ENCODE assay signal across 2 cellular contexts in the genomic region with DNA sequence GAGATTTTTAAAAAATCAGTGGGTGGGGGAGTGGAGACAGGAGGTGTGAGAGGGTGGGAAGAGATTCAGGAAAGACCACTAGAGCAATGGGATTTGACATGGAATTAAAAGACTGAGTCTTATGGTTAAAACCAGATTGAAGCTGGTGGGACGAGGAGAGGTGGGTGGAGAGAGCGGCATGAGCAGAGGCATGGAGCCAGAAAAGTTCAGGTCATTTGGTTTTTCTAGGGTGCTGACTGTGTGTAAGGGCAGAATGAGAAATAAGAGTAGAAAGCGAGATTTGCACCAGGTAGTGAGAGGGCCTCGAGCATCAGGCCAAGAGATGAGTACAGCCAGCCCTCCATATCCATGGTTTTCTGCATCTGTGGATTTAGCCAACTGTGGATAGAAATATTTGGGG.
TF ChIP-seq lines count a peak whose summit lies in the region.

No MANE protein-coding gene starts in this region.

TF ChIP-seq in H1, 55 proteins besides CTCF, POLR2A, EP300 and RAD21:
- no peak for TF ChIP-seq CEBPB (IDR thresholded peaks at IDR 0.05; ENCODE audit: low read depth, low read length)
- TF ChIP-seq SRF (IDR thresholded peaks at IDR 0.05; ENCODE audit: low read depth, low read length), result no peak
- TF ChIP-seq SIRT6 (IDR thresholded peaks at IDR 0.05; ENCODE audit: low read length), result no peak
- TF ChIP-seq KDM1A (IDR thresholded peaks at IDR 0.05; ENCODE audit: borderline replicate concordance, low read length), result no peak
- TF ChIP-seq NRF1 (IDR thresholded peaks at IDR 0.05; ENCODE audit: low read depth, low read length), result no peak
- no peak for TF ChIP-seq FOSL1 (IDR thresholded peaks at IDR 0.05; ENCODE audit: insufficient read depth, low read depth, low read length)
- TF ChIP-seq USF2 (IDR thresholded peaks at IDR 0.05; ENCODE audit: low read length), result no peak
- TF ChIP-seq ASH2L (IDR thresholded peaks at IDR 0.05; ENCODE audit: low read length), result no peak
- TF ChIP-seq YY1 (IDR thresholded peaks at IDR 0.05; ENCODE audit: low read depth, low read length), result no peak

TF ChIP-seq in HepG2, 621 proteins besides CTCF, POLR2A, EP300 and RAD21:
- TF ChIP-seq KAT8 (CRISPR knock-in tag; IDR thresholded peaks at IDR 0.05) (no peak), ZBTB44 (CRISPR knock-in tag; IDR thresholded peaks at IDR 0.05) (no peak), PRMT3 (CRISPR knock-in tag; IDR thresholded peaks at IDR 0.05; ENCODE audit: borderline replicate concordance, low read depth) (no peak), SOX5 (CRISPR knock-in tag; IDR thresholded peaks at IDR 0.05; ENCODE audit: borderline replicate concordance) (no peak)
- TF ChIP-seq, protein P1, sequence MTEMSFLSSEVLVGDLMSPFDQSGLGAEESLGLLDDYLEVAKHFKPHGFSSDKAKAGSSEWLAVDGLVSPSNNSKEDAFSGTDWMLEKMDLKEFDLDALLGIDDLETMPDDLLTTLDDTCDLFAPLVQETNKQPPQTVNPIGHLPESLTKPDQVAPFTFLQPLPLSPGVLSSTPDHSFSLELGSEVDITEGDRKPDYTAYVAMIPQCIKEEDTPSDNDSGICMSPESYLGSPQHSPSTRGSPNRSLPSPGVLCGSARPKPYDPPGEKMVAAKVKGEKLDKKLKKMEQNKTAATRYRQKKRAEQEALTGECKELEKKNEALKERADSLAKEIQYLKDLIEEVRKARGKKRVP (CRISPR knock-in tag; IDR thresholded peaks at IDR 0.05), result no peak
